In the genomic region with DNA sequence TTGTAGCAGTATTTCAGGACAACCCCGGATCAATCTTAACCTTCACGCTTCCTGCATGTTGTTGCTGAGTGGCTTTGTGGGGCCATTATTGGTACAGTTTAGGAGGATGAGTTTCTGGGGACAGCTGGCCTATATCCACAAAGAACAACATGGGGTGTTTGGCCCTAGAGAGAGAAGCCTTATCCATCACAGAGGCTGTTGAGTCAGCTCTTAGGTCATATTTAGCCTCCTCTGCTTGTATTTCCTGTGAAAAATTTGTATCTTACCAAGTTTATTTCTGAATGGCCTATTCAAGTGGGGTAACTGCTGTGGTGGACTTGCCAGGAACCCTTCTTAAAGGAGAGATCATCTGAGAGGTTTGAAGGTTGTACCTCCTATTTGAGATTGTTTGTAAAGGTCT, we compare ENCODE assay signal across 19 cellular contexts.
DNase-seq lines count a peak whose midpoint lies in the region; ATAC-seq, FAIRE-seq and TF ChIP-seq lines count a peak whose summit lies in the region.
"Had no signal": no experiment of that assay in that cellular context is flagged by ENCODE, and none has a peak within 500 bp of the region (broad histone marks: within the 10 kb centered on the region; RNA-seq: fewer than 3 reads in every experiment).

No MANE protein-coding gene starts in this region.

- no peak for TF ChIP-seq POLR2A in HepG2 (IDR thresholded peaks at IDR 0.05; ENCODE audit: insufficient read depth in 1 of 2, low read depth in 2 of 2, low read length in 2 of 2)
- no peak for TF ChIP-seq POLR2A in right lobe of liver (IDR thresholded peaks at IDR 0.05)

- H2AFZ ChIP-seq in HepG2 (ENCODE audit: low read length) (no peak overlapping the region), SU-DHL-6 (ENCODE audit: low read depth, low read length, severe bottlenecking) (no peak overlapping the region)

- H3K9me3 ChIP-seq in HepG2 (ENCODE audit: low read length) (no peaks in the 10 kb centered on the region), right lobe of liver (no peaks in the 10 kb centered on the region), SU-DHL-6 (ENCODE audit: insufficient read depth, low read length) (no peaks in the 10 kb centered on the region)
- H3K9me3 ChIP-seq: gastroesophageal sphincter, spleen had no signal

- no TSS peak for BruUV-seq in HepG2 (replicated peaks; lab: Mats Ljungman, UMichigan)

- in situ Hi-C loops in HepG2 (cut with HindIII; ENCODE audit: extremely low pct_ligation_motif_present, low pct_unique_long_range_greater_than_20kb), result no loop called here

- no peaks in the 10 kb centered on the region for H3K9me2 ChIP-seq in SU-DHL-6 (replicated peaks; ENCODE audit: insufficient read depth, low read length)

- H3F3A ChIP-seq in SU-DHL-6 (ENCODE audit: insufficient read depth), result 0 out of 2 replicates have a peak, but pooled peaks cover under 1% of the 10 kb centered on the region

- intact Hi-C loops in HepG2 (cut with micrococcal nuclease; ENCODE audit: unreplicated experiment), result no loop called here
- intact Hi-C loops in right lobe of liver (cut with DNase I), result no loop called here

- H4K20me1 ChIP-seq in HepG2 (ENCODE audit: insufficient read depth, low read length), result peaks cover 68% of the 10 kb centered on the region
- H4K20me1 ChIP-seq in SU-DHL-6 (ENCODE audit: low read depth, low read length), result peaks cover 53% of the 10 kb centered on the region

- peaks cover 100% of the 10 kb centered on the region for H3K79me2 ChIP-seq in HepG2 (ENCODE audit: insufficient read depth, low read length)
- H3K79me2 ChIP-seq in SU-DHL-6 (ENCODE audit: insufficient read depth, low read length), result peaks cover 100% of the 10 kb centered on the region

- H3K27me3 ChIP-seq in HepG2 (ENCODE audit: control insufficient read depth in 1 of 2, insufficient read depth in 2 of 2, low read length in 2 of 2) (no peaks in the 10 kb centered on the region), right lobe of liver (no peaks in the 10 kb centered on the region), SU-DHL-6 (ENCODE audit: low read length) (no peaks in the 10 kb centered on the region), foreskin keratinocyte (no peaks in the 10 kb centered on the region)
- H3K27me3 ChIP-seq: gastroesophageal sphincter, spleen had no signal

- TF ChIP-seq RAD21 in HepG2 (CRISPR knock-in tag; IDR thresholded peaks at IDR 0.05), result no peak

- no peak for ATAC-seq in HepG2
- ATAC-seq in right lobe of liver, result no peak
- no peak for ATAC-seq in GM18909 (IDR thresholded peaks at IDR 0.05; ENCODE audit: poor library complexity, unreplicated experiment)
- no peak for ATAC-seq in foreskin keratinocyte
- ATAC-seq: gastroesophageal sphincter, Right ventricle myocardium inferior had no signal

- FAIRE-seq in HepG2 (lab: Jason Lieb, UNC), result no peak

- POLR2A ChIA-PET in HepG2 (lab: Yijun Ruan, JAX), result interaction anchor here (1.1 to 1.6 kb wide), 2 partner anchors 8 to 9 kb away, joined by 3 to 5 read pairs; no protein-coding TSS in a partner anchor

- CTCF ChIA-PET in HepG2 (lab: Yijun Ruan, JAX; ENCODE audit: low intra/inter-chr PET ratio, low total read pairs), result interaction anchor here (1.1 kb wide), 1 partner anchor 56 kb away, joined by 3 read pairs; no protein-coding TSS in a partner anchor

- TF ChIP-seq EP300 in HepG2 (IDR thresholded peaks at IDR 0.05; ENCODE audit: low read depth in 2 of 2, low read length in 2 of 2) (no peak), HepG2 (CRISPR knock-in tag; IDR thresholded peaks at IDR 0.05; ENCODE audit: borderline replicate concordance) (no peak)

- H3K36me3 ChIP-seq in HepG2 (replicated peaks in 1 of 2; ENCODE audit: control insufficient read depth in 1 of 2, insufficient read depth in 2 of 2, low read length in 2 of 2), result peaks cover 0 to 2% of the 10 kb centered on the region in 2 experiments; a peak in 2 of 5 replicates
- no peaks in the 10 kb centered on the region for H3K36me3 ChIP-seq in right lobe of liver
- H3K36me3 ChIP-seq in SU-DHL-6 (ENCODE audit: low read length), result no peaks in the 10 kb centered on the region
- H3K36me3 ChIP-seq: gastroesophageal sphincter, spleen had no signal

- no peak overlapping the region for H3K4me2 ChIP-seq in HepG2 (ENCODE audit: low read depth, low read length)
- peak overlapping the region; percentile 5 for H3K4me2 ChIP-seq in SU-DHL-6 (ENCODE audit: low read depth, low read length, poor library complexity, severe bottlenecking)

- peaks cover 100% of the 10 kb centered on the region for H3K4me1 ChIP-seq in HepG2 (ENCODE audit: insufficient read depth, low read length)
- H3K4me1 ChIP-seq in right lobe of liver, result peaks cover 0 to 52% (median 23%) of the 10 kb centered on the region in 4 donors
- peaks cover 9% of the 10 kb centered on the region for H3K4me1 ChIP-seq in foreskin keratinocyte

- no peak for DNase-seq in HepG2 (ENCODE audit: low spot score)
- DNase-seq in right lobe of liver, result no peak
- peak; percentile 45 for DNase-seq in iris pigment epithelial cell (ENCODE audit: low read depth)
- DNase-seq in stimulated activated CD4-positive, alpha-beta T cell treated with anti-CD3 and anti-CD28 coated beads, Interleukin-12 subunit alpha, Interleukin-12 subunit beta, amount 100 ng/mL, for 4 hours, result no peak
- no peak for DNase-seq in SK-N-DZ (ENCODE audit: low spot score)
- DNase-seq in foreskin keratinocyte, result no peak
- DNase-seq: activated CD4-positive, alpha-beta memory T cell treated with anti-CD3 and anti-CD28 coated beads for 36 hours; activated T-cell treated with anti-CD3 and anti-CD28 coated beads, Interleukin-2, amount 50 U/mL, for 4 hours; DND-41; NCI-H1105 treated with DMSO at 0.1 percent for 48 hours; NCI-H2107; NCI-H526; spleen had no signal

- H3K4me3 ChIP-seq in HepG2 (replicated peaks in 1 of 3; ENCODE audit: insufficient read depth in 1 of 3, low read depth in 2 of 3, low read length in 3 of 3) (no peak overlapping the region), right lobe of liver (no peak overlapping the region), SU-DHL-6 (ENCODE audit: insufficient read depth, low read length, poor library complexity, severe bottlenecking) (no peak overlapping the region)
- H3K4me3 ChIP-seq: gastroesophageal sphincter, spleen had no signal

- H3K27ac ChIP-seq in HepG2 (ENCODE audit: extremely low read length, insufficient read depth, low read length) (no peak overlapping the region), right lobe of liver (no peak overlapping the region), SU-DHL-6 (ENCODE audit: low read depth, low read length) (peak overlapping the region; percentile 16; the same call in 1 of the 2 replicates), foreskin keratinocyte (no peak overlapping the region)
- H3K27ac ChIP-seq: epithelial cell of prostate, gastroesophageal sphincter, spleen, VCaP had no signal

- TF ChIP-seq CTCF in HepG2 (CRISPR knock-in tag; IDR thresholded peaks at IDR 0.05) (no peak), right lobe of liver (IDR thresholded peaks at IDR 0.05) (no peak), SU-DHL-6 (IDR thresholded peaks at IDR 0.05; ENCODE audit: insufficient read depth, low read length, poor library complexity, severe bottlenecking) (no peak), foreskin keratinocyte (conservative IDR thresholded peaks at IDR 0.05) (no peak)

- 97% methylated on average over 2 of the region's 2 CpGs for WGBS in HepG2 (ENCODE audit: low lambda C conversion rate)
- 84% methylated on average over 2 of the region's 2 CpGs for WGBS in right lobe of liver (ENCODE audit: insufficient coverage, low coverage, low lambda C conversion rate, missing lambda C conversion rate)

- H3K9ac ChIP-seq in HepG2 (ENCODE audit: insufficient read depth, low read depth, low read length) (no peak overlapping the region), SU-DHL-6 (ENCODE audit: low read length) (no peak overlapping the region)

TF ChIP-seq in HepG2, 621 proteins besides CTCF, POLR2A, EP300 and RAD21:
- TF ChIP-seq CREB1 (IDR thresholded peaks at IDR 0.05), result no peak
- TF ChIP-seq CREB1 (CRISPR knock-in tag; IDR thresholded peaks at IDR 0.05), result 0 out of 2 replicates have a peak, but pooled peaks have one; percentile 28
- no peak for TF ChIP-seq ZNF331 (CRISPR knock-in tag; IDR thresholded peaks at IDR 0.05)
